Comparison of ENCODE assay signal across 17 cellular contexts in genomic region chr5:25909163-25909562, GRCh38.
"Had no signal": no experiment of that assay in that cellular context is flagged by ENCODE, and none has a peak within 500 bp of the region (broad histone marks: within the 10 kb centered on the region; RNA-seq: fewer than 3 reads in every experiment).

No MANE protein-coding gene starts in this region.

- H3K4me3 ChIP-seq: dorsolateral prefrontal cortex, gastrocnemius medialis, heart right ventricle, right atrium auricular region, tibial artery, upper lobe of left lung had no signal

- H3K4me3 Mint-ChIP-seq: naive thymus-derived CD8-positive, alpha-beta T cell; neural crest cell had no signal

- H3K4me1 ChIP-seq: gastrocnemius medialis, heart right ventricle, right atrium auricular region, tibial artery, upper lobe of left lung had no signal

- H3K27ac ChIP-seq: dorsolateral prefrontal cortex, gastrocnemius medialis, heart right ventricle, right atrium auricular region, tibial artery, upper lobe of left lung had no signal

- H3K27me3 ChIP-seq: dorsolateral prefrontal cortex, gastrocnemius medialis, heart right ventricle, right atrium auricular region, tibial artery, upper lobe of left lung had no signal

- H3K36me3 ChIP-seq: gastrocnemius medialis, heart right ventricle, right atrium auricular region, tibial artery, upper lobe of left lung had no signal

- ATAC-seq: esophagus mucosa; gastrocnemius medialis; heart right ventricle; stimulated activated naive CD8-positive, alpha-beta T cell treated with anti-CD3 and anti-CD28 coated beads, Interleukin-15, Interleukin-2, amounts not matched to agents 100 U/mL and 50 U/mL, for 24 hours had no signal

- H3K9me3 ChIP-seq: gastrocnemius medialis, right atrium auricular region, tibial artery, upper lobe of left lung had no signal

- H3K27me3 Mint-ChIP-seq: naive thymus-derived CD8-positive, alpha-beta T cell had no signal

- H3K4me1 Mint-ChIP-seq: naive thymus-derived CD8-positive, alpha-beta T cell; neural crest cell had no signal

- H3K36me3 Mint-ChIP-seq: naive thymus-derived CD8-positive, alpha-beta T cell had no signal

- DNase-seq: cortex of kidney; dorsolateral prefrontal cortex; effector CD8-positive, alpha-beta T cell; gastrocnemius medialis; heart right ventricle; hypothalamus; kidney glomerular epithelial cell; mesendoderm; naive thymus-derived CD8-positive, alpha-beta T cell; small intestine; stimulated activated CD4-positive, alpha-beta T cell treated with anti-CD3 and anti-CD28 coated beads, Interleukin-2, amount 100 ng/mL, for 48 hours; stimulated activated naive CD8-positive, alpha-beta T cell treated with anti-CD3 and anti-CD28 coated beads, Interleukin-15, Interleukin-2, amounts not matched to agents 100 U/mL and 50 U/mL, for 24 hours; tibial artery had no signal

- H3K27ac Mint-ChIP-seq: naive thymus-derived CD8-positive, alpha-beta T cell had no signal
